Comparison of ENCODE assay signal across 15 cellular contexts in genomic region chr15:89140595-89140994, GRCh38. TPM values are rescaled to one million over a fixed set of nuclear protein-coding genes. Genes with fewer than 3 reads are reported as not detected.
DNase-seq lines count a peak whose midpoint lies in the region; ATAC-seq and TF ChIP-seq lines count a peak whose summit lies in the region.
"Had no signal": no experiment of that assay in that cellular context is flagged by ENCODE, and none has a peak within 500 bp of the region (broad histone marks: within the 10 kb centered on the region; RNA-seq: fewer than 3 reads in every experiment).

No MANE protein-coding gene starts in this region.

- no peaks in the 10 kb centered on the region for H3K9me3 Mint-ChIP-seq in activated naive CD8-positive, alpha-beta T cell treated with anti-CD3 and anti-CD28 coated beads, Interleukin-2, amount 50 U/mL, for 24 hours
- peaks cover under 1 to 2% of the 10 kb centered on the region in 2 donors for H3K9me3 Mint-ChIP-seq in natural killer cell
- H3K9me3 Mint-ChIP-seq: IgD-negative memory B cell had no signal

- no peak overlapping the region for H3K4ac ChIP-seq in trophoblast cell (ENCODE audit: low read depth, low read length)

- H2BK120ac ChIP-seq in trophoblast cell (ENCODE audit: insufficient read depth, low read length, poor library complexity): no peak overlapping the region

- no peak overlapping the region for H3K4me3 Mint-ChIP-seq in activated naive CD8-positive, alpha-beta T cell treated with anti-CD3 and anti-CD28 coated beads, Interleukin-2, amount 50 U/mL, for 24 hours
- H3K4me3 Mint-ChIP-seq in natural killer cell: peak overlapping the region; percentile 80
- H3K4me3 Mint-ChIP-seq: activated naive CD8-positive, alpha-beta T cell; IgD-negative memory B cell had no signal

- H4K12ac ChIP-seq in trophoblast cell (ENCODE audit: low read depth, low read length): no peak overlapping the region

- H3K4me1 Mint-ChIP-seq in activated naive CD8-positive, alpha-beta T cell treated with anti-CD3 and anti-CD28 coated beads, Interleukin-2, amount 50 U/mL, for 24 hours: peaks cover 57% of the 10 kb centered on the region
- H3K4me1 Mint-ChIP-seq in natural killer cell: peaks cover 92 to 93% of the 10 kb centered on the region in 2 donors

- no peaks in the 10 kb centered on the region for H3K27me3 ChIP-seq in right cardiac atrium (ENCODE audit: control insufficient read depth, insufficient read depth)
- H3K27me3 ChIP-seq in aorta (ENCODE audit: control insufficient read depth in 1 of 2, insufficient read depth in 2 of 2, low read length in 1 of 2): no peaks in the 10 kb centered on the region
- H3K27me3 ChIP-seq in trophoblast cell (ENCODE audit: insufficient read depth, low read length): no peaks in the 10 kb centered on the region

- H4K91ac ChIP-seq in trophoblast cell (ENCODE audit: low read depth, low read length): no peak overlapping the region

- H3K4me2 ChIP-seq in trophoblast cell (ENCODE audit: low read length): no peak overlapping the region

- H3K9me3 ChIP-seq in right cardiac atrium (ENCODE audit: control insufficient read depth, low read length) (no peaks in the 10 kb centered on the region), aorta (ENCODE audit: control insufficient read depth, low read length) (no peaks in the 10 kb centered on the region), trophoblast cell (ENCODE audit: insufficient read depth, low read depth, low read length) (no peaks in the 10 kb centered on the region)

- H2BK5ac ChIP-seq in trophoblast cell (ENCODE audit: low read depth, low read length, poor library complexity): no peak overlapping the region

- H3K27ac Mint-ChIP-seq in activated naive CD8-positive, alpha-beta T cell treated with anti-CD3 and anti-CD28 coated beads, Interleukin-2, amount 50 U/mL, for 24 hours: peak overlapping the region; percentile 60
- peak overlapping the region in 1 of 2 donors; percentile 95 for H3K27ac Mint-ChIP-seq in natural killer cell
- H3K27ac Mint-ChIP-seq: activated naive CD8-positive, alpha-beta T cell; IgD-negative memory B cell had no signal

- H4K8ac ChIP-seq in trophoblast cell (ENCODE audit: low read depth, low read length): no peak overlapping the region

- H3K4me3 ChIP-seq in right cardiac atrium (ENCODE audit: low read length) (no peak overlapping the region), aorta (ENCODE audit: low read length in 2 of 2) (no peak overlapping the region), trophoblast cell (ENCODE audit: low read depth, low read length) (no peak overlapping the region)

- H3K14ac ChIP-seq in trophoblast cell (ENCODE audit: low read length): no peak overlapping the region

- no peak overlapping the region for H3K9ac ChIP-seq in trophoblast cell (ENCODE audit: low read length)

- WGBS in right cardiac atrium: 74% methylated on average over 4 of the region's 4 CpGs
- WGBS in aorta, 2 donors: 71 to 81% methylated on average over 4 of the region's 4 CpGs
- no CpG with 5 or more reads among the region's 4 CpGs for WGBS in trophoblast cell (ENCODE audit: extremely low coverage, insufficient coverage, insufficient read length)

- peaks cover 3% of the 10 kb centered on the region for H3K79me2 ChIP-seq in trophoblast cell (ENCODE audit: control insufficient read depth, insufficient read depth, low read length, poor library complexity)

- no peak overlapping the region for H3K23ac ChIP-seq in trophoblast cell (ENCODE audit: low read length)

- no peak overlapping the region for H2BK12ac ChIP-seq in trophoblast cell (ENCODE audit: low read length)

- no peak for ATAC-seq in right cardiac atrium
- no peak for ATAC-seq in activated naive CD8-positive, alpha-beta T cell treated with anti-CD3 and anti-CD28 coated beads, Interleukin-2, amount 50 U/mL, for 24 hours
- peak; percentile 33 to 59 (median 40) for ATAC-seq in natural killer cell
- no peak for ATAC-seq in aorta (ENCODE audit: low FRiP score)
- no peak for ATAC-seq in HG03457 (IDR thresholded peaks at IDR 0.05; ENCODE audit: unreplicated experiment)
- ATAC-seq: PC-3 had no signal

- intact Hi-C loops in right cardiac atrium (cut with DNase I) (no loop called here), cardiac septum (cut with DNase I) (no loop called here), natural killer cell (cut with micrococcal nuclease) (loop anchor here (1.0 kb wide), 1 partner anchor 10 kb away; no protein-coding TSS in a partner anchor), aorta (cut with DNase I) (no loop called here)

- no peak for TF ChIP-seq CTCF in natural killer cell (IDR thresholded peaks at IDR 0.05)

- H2AK5ac ChIP-seq in trophoblast cell (ENCODE audit: low read length): no peak overlapping the region

- H3K27me3 Mint-ChIP-seq in activated naive CD8-positive, alpha-beta T cell treated with anti-CD3 and anti-CD28 coated beads, Interleukin-2, amount 50 U/mL, for 24 hours: no peaks in the 10 kb centered on the region
- no peaks in the 10 kb centered on the region for H3K27me3 Mint-ChIP-seq in natural killer cell (ENCODE audit: low read depth in 2 of 2)
- H3K27me3 Mint-ChIP-seq: activated naive CD8-positive, alpha-beta T cell; IgD-negative memory B cell had no signal

- H3K36me3 ChIP-seq in aorta (ENCODE audit: control insufficient read depth in 1 of 2, insufficient read depth in 2 of 2, low read length in 1 of 2) (no peaks in the 10 kb centered on the region), trophoblast cell (ENCODE audit: control insufficient read depth in 1 of 2, insufficient read depth in 2 of 2, low read length in 2 of 2) (peaks cover 1 to 7% of the 10 kb centered on the region in 2 experiments)

- H2AFZ ChIP-seq in trophoblast cell (ENCODE audit: insufficient read depth, low read length, poor library complexity): no peak overlapping the region

- H3K27ac ChIP-seq in right cardiac atrium (ENCODE audit: low read length): peak overlapping the region; percentile 81
- peak overlapping the region; percentile 53 to 69 for H3K27ac ChIP-seq in aorta (ENCODE audit: low read depth in 1 of 2, low read length in 2 of 2)
- H3K27ac ChIP-seq in trophoblast cell (ENCODE audit: low read depth, low read length): no peak overlapping the region
- H3K27ac ChIP-seq: epithelial cell of prostate had no signal

- H3K36me3 Mint-ChIP-seq in activated naive CD8-positive, alpha-beta T cell treated with anti-CD3 and anti-CD28 coated beads, Interleukin-2, amount 50 U/mL, for 24 hours (ENCODE audit: low read depth): peaks cover 25% of the 10 kb centered on the region
- H3K36me3 Mint-ChIP-seq in natural killer cell: peaks cover 10% of the 10 kb centered on the region

- no peak overlapping the region for H3K18ac ChIP-seq in trophoblast cell (ENCODE audit: low read length)

- H3K79me1 ChIP-seq in trophoblast cell (ENCODE audit: low read length): peaks cover 4% of the 10 kb centered on the region

- DNase-seq in right cardiac atrium: no peak
- no peak for DNase-seq in cardiac septum (ENCODE audit: low spot score)
- DNase-seq in activated naive CD8-positive, alpha-beta T cell treated with anti-CD3 and anti-CD28 coated beads, Interleukin-2, amount 50 U/mL, for 24 hours: no peak
- DNase-seq in natural killer cell: no peak
- no peak for DNase-seq in aorta
- DNase-seq in trophoblast cell: no peak
- no peak for DNase-seq in NCI-H1105 (lab: John Stamatoyannopoulos, UW)
- DNase-seq: NCI-H1436 treated with DMSO at 0.1 percent for 48 hours; NCI-H510A treated with DMSO at 0.1 percent for 48 hours; PC-3; stimulated activated naive CD4-positive, alpha-beta T cell had no signal

- H3K4me1 ChIP-seq in right cardiac atrium (ENCODE audit: control insufficient read depth, insufficient read depth, low read length): peaks cover 35% of the 10 kb centered on the region
- H3K4me1 ChIP-seq in aorta (ENCODE audit: control insufficient read depth in 1 of 2, insufficient read depth in 2 of 2, low read length in 2 of 2): peaks cover 3 to 7% of the 10 kb centered on the region in 2 donors
- peaks cover 6 to 12% of the 10 kb centered on the region in 2 experiments for H3K4me1 ChIP-seq in trophoblast cell (ENCODE audit: control insufficient read depth in 1 of 2, insufficient read depth in 2 of 2, low read length in 2 of 2)

RNA-seq across cellular contexts. Expression of gene ABHD2, which starts 52.3 kb away (rescaled TPM):
- total RNA-seq in right cardiac atrium (100 to 1,000 TPM; 108 to 179 (median 114) TPM), cardiac septum (185 TPM), natural killer cell (100 to 1,000 TPM; 187 to 236 (median 191) TPM), aorta (100 to 1,000 TPM; 135 to 221 TPM)
- polyA plus RNA-seq in right cardiac atrium (21.8 TPM), aorta (10 to 100 TPM in 1 of 2 donors, 1 to 10 TPM in 1; 9.1 to 29.9 TPM)
- 12.4 and 13.4 TPM in 2 replicates for polyA plus RNA-seq in trophoblast cell (2013)

Comparison
In these comparisons a context has a peak if more than half of its experiments do, and no peak if none do; other contexts are left out.
1. ATAC-seq: peak in natural killer cell (3 of 3); none in right cardiac atrium (0 of 2), activated naive CD8-positive, alpha-beta T cell treated with anti-CD3 and anti-CD28 coated beads, Interleukin-2, amount 50 U/mL, for 24 hours (single experiment), aorta (single experiment) and HG03457 (single experiment).